11 cellular contexts compared by ENCODE assay signal in genomic region chr1:202661136-202661845, GRCh38. TPM values are rescaled to one million over a fixed set of nuclear protein-coding genes. Genes with fewer than 3 reads are reported as not detected.
DNase-seq lines count a peak whose midpoint lies in the region; ATAC-seq, FAIRE-seq and TF ChIP-seq lines count a peak whose summit lies in the region.
"Had no signal": no experiment of that assay in that cellular context is flagged by ENCODE, and none has a peak within 500 bp of the region (broad histone marks: within the 10 kb centered on the region; RNA-seq: fewer than 3 reads in every experiment).

No MANE protein-coding gene starts in this region.

- no peaks in the 10 kb centered on the region for H3K9me1 ChIP-seq in keratinocyte (ENCODE audit: control insufficient read depth, extremely low read depth, insufficient read depth, low read length)

- H3K9me3 ChIP-seq in keratinocyte (ENCODE audit: control insufficient read depth, low read depth, low read length) = no peaks in the 10 kb centered on the region

- ATAC-seq in HG02678 (IDR thresholded peaks at IDR 0.05; ENCODE audit: unreplicated experiment) (no peak), HG02571 (IDR thresholded peaks at IDR 0.05; ENCODE audit: unreplicated experiment) (no peak), GM21515 (IDR thresholded peaks at IDR 0.05; ENCODE audit: unreplicated experiment) (no peak)

- H3K27ac ChIP-seq in keratinocyte (ENCODE audit: control insufficient read depth, insufficient read depth, low read length) = no peak overlapping the region

- dilution Hi-C loops in keratinocyte (cut with MboI; ENCODE audit: extremely low pct_ligation_motif_present, low sequenced_read_pairs) = no loop called here

- H3K27me3 ChIP-seq in BJ (ENCODE audit: control insufficient read depth, insufficient read depth, low read length) = peaks cover 33% of the 10 kb centered on the region
- peaks cover 22% of the 10 kb centered on the region for H3K27me3 ChIP-seq in keratinocyte (ENCODE audit: control insufficient read depth, extremely low read depth, insufficient read depth, low read length)

- no peak overlapping the region for H3K4me3 ChIP-seq in BJ (ENCODE audit: low read depth, low read length)
- H3K4me3 ChIP-seq in GM12875 (ENCODE audit: low read depth, low read length) = no peak overlapping the region
- H3K4me3 ChIP-seq in keratinocyte (ENCODE audit: control insufficient read depth in 2 of 3, extremely low read depth in 1 of 3, insufficient read depth in 2 of 3, low read depth in 1 of 3, low read length in 3 of 3) = no peak overlapping the region

- H2AFZ ChIP-seq in keratinocyte (ENCODE audit: control insufficient read depth, low read length) = no peak overlapping the region

- TF ChIP-seq CTCF in BJ (IDR thresholded peaks at IDR 0.05; ENCODE audit: insufficient read depth, low read depth, low read length) = peak; percentile 32
- peak; percentile 41 for TF ChIP-seq CTCF in GM12875 (IDR thresholded peaks at IDR 0.05; ENCODE audit: borderline replicate concordance, insufficient read depth, low read depth, low read length)
- peak; percentile 27 to 76 (median 66) for TF ChIP-seq CTCF in keratinocyte (optimal IDR thresholded peaks at IDR 0.05 in 1 of 3, IDR thresholded peaks at IDR 0.05 in 1 of 3, conservative IDR thresholded peaks at IDR 0.05 in 1 of 3; ENCODE audit: extremely low read depth in 1 of 3, insufficient read depth in 2 of 3, low read length in 3 of 3)

- H3K4me2 ChIP-seq in keratinocyte (ENCODE audit: control insufficient read depth, extremely low read depth, insufficient read depth, low read depth, low read length) = no peak overlapping the region

- H3K79me2 ChIP-seq in keratinocyte (ENCODE audit: control insufficient read depth, insufficient read depth, low read length) = no peaks in the 10 kb centered on the region

- DNase-seq in BJ (ENCODE audit: low read depth) = no peak
- DNase-seq in RPMI8226 = peak; percentile 44
- no peak for DNase-seq in keratinocyte (ENCODE audit: low read depth, low spot score)
- DNase-seq in SKM-1 treated with dmso at 0.1 percent for 144 hours (lab: John Stamatoyannopoulos, UW; ENCODE audit: unreplicated experiment) = no peak
- DNase-seq: activated CD4-positive, CD25-positive, alpha-beta regulatory T cell treated with anti-CD3 and anti-CD28 coated beads, Interleukin-2, amount 50 U/mL, for 72 hours; amniotic stem cell had no signal

- POLR2A ChIA-PET in BJ (lab: Charles Lee) = no interaction called here

- no peaks in the 10 kb centered on the region for H3K4me1 ChIP-seq in keratinocyte (ENCODE audit: control insufficient read depth, extremely low read depth, insufficient read depth, low read length)

- CTCF ChIA-PET in BJ (lab: Yijun Ruan, JAX) = interaction anchor here (1.0 to 1.2 kb wide), 2 partner anchors 22 to 34 kb away, joined by 3 read pairs; no protein-coding TSS in a partner anchor

- H3K36me3 ChIP-seq in BJ (ENCODE audit: control insufficient read depth, insufficient read depth, low read length) (no peaks in the 10 kb centered on the region), keratinocyte (ENCODE audit: control insufficient read depth in 2 of 2, extremely low read depth in 1 of 2, insufficient read depth in 2 of 2, low read length in 2 of 2) (no peaks in the 10 kb centered on the region)

- H4K20me1 ChIP-seq in keratinocyte (ENCODE audit: control insufficient read depth, extremely low read depth, insufficient read depth, low read length) = no peaks in the 10 kb centered on the region

- no peak overlapping the region for H3K9ac ChIP-seq in keratinocyte (ENCODE audit: control insufficient read depth, extremely low read depth, insufficient read depth, low read length)

- no peak for FAIRE-seq in keratinocyte (lab: Jason Lieb, UNC)
- FAIRE-seq: frontal cortex had no signal

RNA-seq across cellular contexts. Expression of gene SYT2, which starts 49.0 kb away (rescaled TPM):
- polyA plus RNA-seq in BJ (2011; rRNA removed) = 0.01 TPM in 1 of 2 replicates, not detected in the other
- 0.05 TPM in 1 of 2 replicates, not detected in the other for polyA minus RNA-seq in BJ (2011; rRNA and poly(A)+ RNA removed)
- 0.01 TPM in 2 of 3 replicates, not detected in the other for polyA plus RNA-seq in keratinocyte
- polyA plus RNA-seq in keratinocyte (2011; ENCODE audit: low read depth) = not detected
- 0.01 TPM in 1 of 2 replicates, not detected in the other for polyA plus RNA-seq in keratinocyte (2011; cell fraction: cytosol; rRNA removed)
- polyA plus RNA-seq in keratinocyte (2011; cell fraction: nucleus; rRNA removed) = 0.03 and 0.05 TPM in 2 replicates
- 0.11 TPM in 1 of 2 replicates, not detected in the other for polyA plus RNA-seq in keratinocyte (2012; ENCODE audit: low replicate concordance)
- polyA minus RNA-seq in keratinocyte = 0.06 to 0.07 TPM in 2 of 3 replicates, not detected in the other
- not detected for polyA minus RNA-seq in keratinocyte (2011; cell fraction: cytosol; rRNA and poly(A)+ RNA removed)
- not detected in 2 replicates for polyA minus RNA-seq in keratinocyte (2011; cell fraction: nucleus; rRNA and poly(A)+ RNA removed)
